ENCODE assay signal across 20 cellular contexts in genomic region chr2:216066255-216066654, GRCh38. TPM values are rescaled to one million over a fixed set of nuclear protein-coding genes. Genes with fewer than 3 reads are reported as not detected.
DNase-seq lines count a peak whose midpoint lies in the region; ATAC-seq and TF ChIP-seq lines count a peak whose summit lies in the region.
"Had no signal": no experiment of that assay in that cellular context is flagged by ENCODE, and none has a peak within 500 bp of the region (broad histone marks: within the 10 kb centered on the region; RNA-seq: fewer than 3 reads in every experiment).

No MANE protein-coding gene starts in this region.

- H3K4me3 ChIP-seq in fibroblast of pulmonary artery (replicated peaks; ENCODE audit: low read depth, low read length) (no peak overlapping the region), subcutaneous abdominal adipose tissue (ENCODE audit: low read depth in 1 of 5, low read length in 5 of 5) (no peak overlapping the region)
- H3K4me3 ChIP-seq: GM12878, PC-9 had no signal

- H3K9me3 ChIP-seq in subcutaneous abdominal adipose tissue (ENCODE audit: control insufficient read depth in 5 of 5, low read length in 5 of 5), result no peaks in the 10 kb centered on the region

- H3K4me1 ChIP-seq in subcutaneous abdominal adipose tissue (ENCODE audit: control insufficient read depth in 5 of 5, insufficient read depth in 5 of 5, low read length in 5 of 5), result peaks cover 5 to 64% (median 22%) of the 10 kb centered on the region in 5 donors

- peaks cover 15 to 36% (median 23%) of the 10 kb centered on the region in 5 donors for H3K36me3 ChIP-seq in subcutaneous abdominal adipose tissue (ENCODE audit: control insufficient read depth in 5 of 5, insufficient read depth in 5 of 5, low read length in 5 of 5)

- no peak overlapping the region for H3K4me3 Mint-ChIP-seq in activated naive CD4-positive, alpha-beta T cell treated with anti-CD3 and anti-CD28 coated beads, Interleukin-2, amount 50 U/mL, for 24 hours
- H3K4me3 Mint-ChIP-seq in activated T-helper 2 cell treated with anti-CD3 and anti-CD28 coated beads, Interferon-gamma antibody, Interleukin-2, Interleukin-4, amounts not matched to agents 10 μg/mL and 5 μg/mL and 100 μg/mL, durations not matched to agents 14 hours and 24 hours and 36 hours (ENCODE audit: low read depth), result no peak overlapping the region
- H3K4me3 Mint-ChIP-seq: activated CD4-positive, alpha-beta T cell treated with anti-CD3 and anti-CD28 coated beads, Interleukin-2, amount 10 ng/mL, durations not matched to agents 24 days and 14 days; activated naive CD4-positive, alpha-beta T cell treated with anti-CD3 and anti-CD28 coated beads, Interleukin-2, amount 10 ng/mL, durations not matched to agents 7 days and 5 days; stimulated activated naive CD8-positive, alpha-beta T cell treated with anti-CD3 and anti-CD28 coated beads, Interleukin-15, Interleukin-2, amounts not matched to agents 100 ng/mL and 50 ng/mL, for 24 hours had no signal

- ATAC-seq in SK-N-SH treated with all-trans-retinoic acid at 6 μM for 48 hours, result peak; percentile 54
- ATAC-seq in GM19328 (IDR thresholded peaks at IDR 0.05; ENCODE audit: unreplicated experiment), result no peak
- ATAC-seq: GM12878, left colon had no signal

- no peak for TF ChIP-seq CTCF in fibroblast of pulmonary artery (IDR thresholded peaks at IDR 0.05; ENCODE audit: low read length, missing control alignments)

- peaks cover 1% of the 10 kb centered on the region for H3K36me3 Mint-ChIP-seq in activated naive CD4-positive, alpha-beta T cell treated with anti-CD3 and anti-CD28 coated beads, Interleukin-2, amount 50 U/mL, for 24 hours
- peaks cover 24% of the 10 kb centered on the region for H3K36me3 Mint-ChIP-seq in activated T-helper 2 cell treated with anti-CD3 and anti-CD28 coated beads, Interferon-gamma antibody, Interleukin-2, Interleukin-4, amounts not matched to agents 10 μg/mL and 5 μg/mL and 100 μg/mL, durations not matched to agents 14 hours and 24 hours and 36 hours (ENCODE audit: low read depth)

- H3K9me3 Mint-ChIP-seq in activated naive CD4-positive, alpha-beta T cell treated with anti-CD3 and anti-CD28 coated beads, Interleukin-2, amount 50 U/mL, for 24 hours, result no peaks in the 10 kb centered on the region
- H3K9me3 Mint-ChIP-seq in activated T-helper 2 cell treated with anti-CD3 and anti-CD28 coated beads, Interferon-gamma antibody, Interleukin-2, Interleukin-4, amounts not matched to agents 10 μg/mL and 5 μg/mL and 100 μg/mL, durations not matched to agents 14 hours and 24 hours and 36 hours, result no peaks in the 10 kb centered on the region
- H3K9me3 Mint-ChIP-seq: activated CD4-positive, alpha-beta T cell treated with anti-CD3 and anti-CD28 coated beads, Interleukin-2, amount 10 ng/mL, durations not matched to agents 24 days and 14 days; activated naive CD4-positive, alpha-beta T cell treated with anti-CD3 and anti-CD28 coated beads, Interleukin-2, amount 10 ng/mL, durations not matched to agents 7 days and 5 days; stimulated activated naive CD8-positive, alpha-beta T cell treated with anti-CD3 and anti-CD28 coated beads, Interleukin-15, Interleukin-2, amounts not matched to agents 100 ng/mL and 50 ng/mL, for 24 hours had no signal

- intact Hi-C loops in activated T-helper 2 cell treated with anti-CD3 and anti-CD28 coated beads, Interferon-gamma antibody, Interleukin-2, Interleukin-4, amounts not matched to agents 10 μg/mL and 5 μg/mL and 100 μg/mL, durations not matched to agents 14 hours and 24 hours and 36 hours (cut with micrococcal nuclease), result no loop called here

- no peaks in the 10 kb centered on the region for H3K27me3 ChIP-seq in subcutaneous abdominal adipose tissue (ENCODE audit: control insufficient read depth in 5 of 5, insufficient read depth in 4 of 5, low read length in 5 of 5)

- peaks cover 23% of the 10 kb centered on the region for H3K4me1 Mint-ChIP-seq in activated naive CD4-positive, alpha-beta T cell treated with anti-CD3 and anti-CD28 coated beads, Interleukin-2, amount 50 U/mL, for 24 hours
- H3K4me1 Mint-ChIP-seq in activated T-helper 2 cell treated with anti-CD3 and anti-CD28 coated beads, Interferon-gamma antibody, Interleukin-2, Interleukin-4, amounts not matched to agents 10 μg/mL and 5 μg/mL and 100 μg/mL, durations not matched to agents 14 hours and 24 hours and 36 hours (ENCODE audit: low read depth), result peaks cover 17% of the 10 kb centered on the region

- DNase-seq in activated naive CD4-positive, alpha-beta T cell treated with Interleukin-2 at 50 U/mL for 16 hours, result no peak
- DNase-seq in fibroblast of pulmonary artery (ENCODE audit: low read depth) (peak; percentile 85), SKM-1 (lab: John Stamatoyannopoulos, UW; ENCODE audit: unreplicated experiment) (no peak)
- no peak for DNase-seq in activated T-helper 2 cell treated with anti-CD3 and anti-CD28 coated beads, Interferon-gamma antibody, Interleukin-2, Interleukin-4, amounts not matched to agents 10 μg/mL and 5 μg/mL and 100 μg/mL, durations not matched to agents 14 hours and 24 hours and 36 hours (ENCODE audit: low spot score)
- DNase-seq: 8988T; activated CD4-positive, alpha-beta T cell treated with anti-CD3 and anti-CD28 coated beads, Interleukin-2, amount 10 ng/mL, durations not matched to agents 24 days and 14 days; activated naive CD4-positive, alpha-beta T cell treated with anti-CD3 and anti-CD28 coated beads, Interleukin-2, amount 10 ng/mL, durations not matched to agents 7 days and 5 days; caudate nucleus; GOT3; left colon; midbrain; NCI-H1092 treated with DMSO at 0.1 percent for 48 hours; PC-9; retina had no signal

- H3K27ac ChIP-seq in subcutaneous abdominal adipose tissue (ENCODE audit: low read depth, low read length), result peak overlapping the region; percentile 76
- H3K27ac ChIP-seq: PC-9 had no signal

- H3K27me3 Mint-ChIP-seq in activated naive CD4-positive, alpha-beta T cell treated with anti-CD3 and anti-CD28 coated beads, Interleukin-2, amount 50 U/mL, for 24 hours, result no peaks in the 10 kb centered on the region
- no peaks in the 10 kb centered on the region for H3K27me3 Mint-ChIP-seq in activated T-helper 2 cell treated with anti-CD3 and anti-CD28 coated beads, Interferon-gamma antibody, Interleukin-2, Interleukin-4, amounts not matched to agents 10 μg/mL and 5 μg/mL and 100 μg/mL, durations not matched to agents 14 hours and 24 hours and 36 hours (ENCODE audit: low read depth)
- H3K27me3 Mint-ChIP-seq: activated CD4-positive, alpha-beta T cell treated with anti-CD3 and anti-CD28 coated beads, Interleukin-2, amount 10 ng/mL, durations not matched to agents 24 days and 14 days; activated naive CD4-positive, alpha-beta T cell treated with anti-CD3 and anti-CD28 coated beads, Interleukin-2, amount 10 ng/mL, durations not matched to agents 7 days and 5 days; stimulated activated naive CD8-positive, alpha-beta T cell treated with anti-CD3 and anti-CD28 coated beads, Interleukin-15, Interleukin-2, amounts not matched to agents 100 ng/mL and 50 ng/mL, for 24 hours had no signal

- peak overlapping the region; percentile 30 for H3K27ac Mint-ChIP-seq in activated naive CD4-positive, alpha-beta T cell treated with anti-CD3 and anti-CD28 coated beads, Interleukin-2, amount 50 U/mL, for 24 hours
- no peak overlapping the region for H3K27ac Mint-ChIP-seq in activated T-helper 2 cell treated with anti-CD3 and anti-CD28 coated beads, Interferon-gamma antibody, Interleukin-2, Interleukin-4, amounts not matched to agents 10 μg/mL and 5 μg/mL and 100 μg/mL, durations not matched to agents 14 hours and 24 hours and 36 hours
- H3K27ac Mint-ChIP-seq: activated CD4-positive, alpha-beta T cell treated with anti-CD3 and anti-CD28 coated beads, Interleukin-2, amount 10 ng/mL, durations not matched to agents 24 days and 14 days; stimulated activated naive CD8-positive, alpha-beta T cell treated with anti-CD3 and anti-CD28 coated beads, Interleukin-15, Interleukin-2, amounts not matched to agents 100 ng/mL and 50 ng/mL, for 24 hours had no signal

- H3K9ac ChIP-seq in subcutaneous abdominal adipose tissue (ENCODE audit: low read length in 5 of 5), result no peak overlapping the region

TF ChIP-seq in SK-N-SH treated with all-trans-retinoic acid at 6 μM for 48 hours, 23 proteins besides CTCF, POLR2A, EP300 and RAD21:
- no peak for TF ChIP-seq TCF4 (CRISPR knock-in tag; IDR thresholded peaks at IDR 0.05; ENCODE audit: borderline replicate concordance)

RNA-seq across cellular contexts. Expression of gene PECR, which starts 15.4 kb away (rescaled TPM):
- total RNA-seq in activated T-helper 2 cell treated with anti-CD3 and anti-CD28 coated beads, Interferon-gamma antibody, Interleukin-2, Interleukin-4, amounts not matched to agents 10 μg/mL and 5 μg/mL and 100 μg/mL, durations not matched to agents 14 hours and 24 hours and 36 hours, result 11.5 and 15.2 TPM in 2 replicates

RNA-seq across cellular contexts. Expression of gene TMEM169, which starts 15.5 kb away (rescaled TPM):
- total RNA-seq in activated T-helper 2 cell treated with anti-CD3 and anti-CD28 coated beads, Interferon-gamma antibody, Interleukin-2, Interleukin-4, amounts not matched to agents 10 μg/mL and 5 μg/mL and 100 μg/mL, durations not matched to agents 14 hours and 24 hours and 36 hours, result 1.3 and 1.6 TPM in 2 replicates

RNA-seq across cellular contexts. Expression of gene XRCC5, which starts 42.9 kb away (rescaled TPM):
- 452 and 492 TPM in 2 replicates for total RNA-seq in activated T-helper 2 cell treated with anti-CD3 and anti-CD28 coated beads, Interferon-gamma antibody, Interleukin-2, Interleukin-4, amounts not matched to agents 10 μg/mL and 5 μg/mL and 100 μg/mL, durations not matched to agents 14 hours and 24 hours and 36 hours

RNA-seq across cellular contexts. Expression of gene MREG, which starts 52.9 kb away (rescaled TPM):
- total RNA-seq in activated T-helper 2 cell treated with anti-CD3 and anti-CD28 coated beads, Interferon-gamma antibody, Interleukin-2, Interleukin-4, amounts not matched to agents 10 μg/mL and 5 μg/mL and 100 μg/mL, durations not matched to agents 14 hours and 24 hours and 36 hours, result 15.3 and 15.7 TPM in 2 replicates
